ENCODE assay signal across 6 cellular contexts in genomic region chr9:133477992-133478850, GRCh38. TPM values are rescaled to one million over a fixed set of nuclear protein-coding genes. Genes with fewer than 3 reads are reported as not detected.
DNase-seq lines count a peak whose midpoint lies in the region; ATAC-seq, FAIRE-seq and TF ChIP-seq lines count a peak whose summit lies in the region.

No MANE protein-coding gene starts in this region.

- peaks cover 8% of the 10 kb centered on the region for H3K4me1 Mint-ChIP-seq in GM23338

- no peaks in the 10 kb centered on the region; the same call in 1 of the 2 replicates for H4K20me1 ChIP-seq in GM23338 (replicated peaks; ENCODE audit: insufficient read depth)

- H3K27ac ChIP-seq in GM23338 (ENCODE audit: low read depth) (no peak overlapping the region), cardiac muscle cell (no peak overlapping the region), stomach (peak overlapping the region; percentile 47 to 77 (median 59))

- H3K27me3 ChIP-seq in GM23338 (ENCODE audit: insufficient read depth) (no peaks in the 10 kb centered on the region), cardiac muscle cell (peaks cover 7% of the 10 kb centered on the region), stomach (peaks cover 0 to 7% (median 0%) of the 10 kb centered on the region in 3 donors)

- intact Hi-C loops in stomach (cut with DNase I; ENCODE audit: low total_unique reads): no loop called here

- 16 to 38% (median 32%) methylated on average over 6 to 17 of the region's 17 CpGs for WGBS in stomach, 5 donors

- TF ChIP-seq EP300 in stomach (IDR thresholded peaks at IDR 0.05): no peak

- H3K36me3 Mint-ChIP-seq in GM23338 (ENCODE audit: low read depth): peaks cover 3% of the 10 kb centered on the region; the same call in 2 of the 3 replicates

- H3F3A ChIP-seq in GM23338 (replicated peaks; ENCODE audit: low read depth): 0 out of 2 replicates have a peak, but pooled peaks cover 2% of the 10 kb centered on the region

- no peaks in the 10 kb centered on the region for H3K36me3 ChIP-seq in GM23338 (ENCODE audit: insufficient read depth)
- no peaks in the 10 kb centered on the region for H3K36me3 ChIP-seq in cardiac muscle cell
- H3K36me3 ChIP-seq in stomach: peaks cover 0 to 23% (median 8%) of the 10 kb centered on the region in 4 donors

- H2AFZ ChIP-seq in GM23338: no peak overlapping the region; the same call in 1 of the 2 replicates

- H3K79me2 ChIP-seq in GM23338 (replicated peaks; ENCODE audit: insufficient read depth): peaks cover 16% of the 10 kb centered on the region

- H3K27ac Mint-ChIP-seq in GM23338: no peak overlapping the region

- H3K4me3 ChIP-seq in GM23338: peak overlapping the region; percentile 85
- H3K4me3 ChIP-seq in cardiac muscle cell: peak overlapping the region; percentile 39
- peak overlapping the region; percentile 54 to 64 (median 60) for H3K4me3 ChIP-seq in stomach

- peak; percentile 74 for DNase-seq in EL
- peak; percentile 72 for DNase-seq in GM23338 (ENCODE audit: low spot score)
- DNase-seq in RCC 7860 (ENCODE audit: low spot score): peak; percentile 36
- DNase-seq in cardiac muscle cell (ENCODE audit: low read depth in 1 of 2, low spot score in 1 of 2): peak in 1 of 2 donors; percentile 38
- DNase-seq in stomach: no peak
- no peak for DNase-seq in NCI-H2227 (lab: John Stamatoyannopoulos, UW; ENCODE audit: unreplicated experiment)

- H3K27me3 Mint-ChIP-seq in GM23338 (ENCODE audit: insufficient read depth, low read depth, poor library complexity): peaks cover 3% of the 10 kb centered on the region

- peak overlapping the region; percentile 79 for H3K4me3 Mint-ChIP-seq in GM23338

- H3K9me2 ChIP-seq in GM23338 (ENCODE audit: insufficient read depth): no peaks in the 10 kb centered on the region

- peaks cover 8% of the 10 kb centered on the region for H3K4me1 ChIP-seq in GM23338 (ENCODE audit: insufficient read depth)
- peaks cover 4% of the 10 kb centered on the region for H3K4me1 ChIP-seq in cardiac muscle cell (ENCODE audit: low read depth)
- peaks cover 14 to 26% (median 22%) of the 10 kb centered on the region in 4 donors for H3K4me1 ChIP-seq in stomach

- TF ChIP-seq CTCF in GM23338 (conservative IDR thresholded peaks at IDR 0.05; ENCODE audit: low read depth in 2 of 2) (no peak), cardiac muscle cell (IDR thresholded peaks at IDR 0.05; ENCODE audit: low read depth, low read length) (no peak), stomach (IDR thresholded peaks at IDR 0.05) (no peak)

- H3K9me3 Mint-ChIP-seq in GM23338: no peaks in the 10 kb centered on the region

- no peak for TF ChIP-seq POLR2A in stomach (IDR thresholded peaks at IDR 0.05)

- H3K9me3 ChIP-seq in cardiac muscle cell (ENCODE audit: low read depth): no peaks in the 10 kb centered on the region
- H3K9me3 ChIP-seq in stomach: no peaks in the 10 kb centered on the region

- peak overlapping the region; percentile 96 for H3K4me2 ChIP-seq in GM23338

- no peak for FAIRE-seq in RCC 7860 (lab: Jason Lieb, UNC)

- peak; percentile 48 for ATAC-seq in GM23338

TF ChIP-seq in GM23338, 12 proteins besides CTCF, POLR2A, EP300 and RAD21 (continues in another document):
- TF ChIP-seq ZNF114 (CRISPR knock-in tag; IDR thresholded peaks at IDR 0.05) (no peak), REST (IDR thresholded peaks at IDR 0.05; ENCODE audit: unreplicated experiment) (no peak), STAT1 (IDR thresholded peaks at IDR 0.05; ENCODE audit: unreplicated experiment) (no peak), ETS1 (IDR thresholded peaks at IDR 0.05) (no peak), NANOG (IDR thresholded peaks at IDR 0.05; ENCODE audit: borderline replicate concordance) (no peak), POLR2AphosphoS5 (IDR thresholded peaks at IDR 0.05; ENCODE audit: low read depth) (no peak), ZNF331 (CRISPR knock-in tag; IDR thresholded peaks at IDR 0.05; ENCODE audit: low read depth) (no peak), EZH2phosphoT487 (IDR thresholded peaks at IDR 0.05; ENCODE audit: unreplicated experiment) (no peak), CREB1 (CRISPR knock-in tag; IDR thresholded peaks at IDR 0.05; ENCODE audit: low read depth) (no peak)

RNA-seq across cellular contexts. Expression of gene SLC2A6, which starts 0.7 kb away (rescaled TPM):
- total RNA-seq in GM23338 (2014; rRNA removed; shearing (Covaris generic)): 30.9 and 39.3 TPM in 2 replicates
- polyA plus RNA-seq in GM23338 (2016; fragmentation: Nextera tagmentation; extraction: Ambion mirVana) (17.5 and 17.6 TPM in 2 replicates), cardiac muscle cell (3.9 and 8.6 TPM in 2 replicates), stomach (1 to 10 TPM in 2 of 3 donors, under 1 TPM in 1; 0.92 to 3.1 (median 1.4) TPM)
- total RNA-seq in cardiac muscle cell (2.4 and 8.6 TPM in 2 replicates), stomach (10 to 100 TPM in 1 of 5 donors, 1 to 10 TPM in 1, under 1 TPM in 1, not detected in 2; 0.55 to 14.3 (median 1.3) TPM)

RNA-seq across cellular contexts. Expression of gene CACFD1, which starts 18.4 kb away (rescaled TPM):
- total RNA-seq in GM23338 (2014; rRNA removed; shearing (Covaris generic)): 12.0 and 18.2 TPM in 2 replicates
- polyA plus RNA-seq in GM23338 (2016; fragmentation: Nextera tagmentation; extraction: Ambion mirVana) (4.5 and 5.8 TPM in 2 replicates), cardiac muscle cell (56.6 and 64.0 TPM in 2 replicates), stomach (10 to 100 TPM; 15.6 to 28.9 (median 28.3) TPM)
- total RNA-seq in cardiac muscle cell (61.7 and 73.8 TPM in 2 replicates), stomach (10 to 100 TPM; 11.7 to 74.2 (median 16.7) TPM)

RNA-seq across cellular contexts. Expression of gene MYMK, which starts 46.5 kb away (rescaled TPM):
- not detected in 2 replicates for total RNA-seq in GM23338 (2014; rRNA removed; shearing (Covaris generic))
- polyA plus RNA-seq in GM23338 (2016; fragmentation: Nextera tagmentation; extraction: Ambion mirVana) (0.54 TPM in 1 of 2 replicates, not detected in the other), cardiac muscle cell (not detected in 2 replicates), stomach (not detected)
- total RNA-seq in cardiac muscle cell (not detected in 2 replicates), stomach (not detected)

RNA-seq across cellular contexts. Expression of gene ADAMTS13, which starts 56.1 kb away (rescaled TPM):
- total RNA-seq in GM23338 (2014; rRNA removed; shearing (Covaris generic)): 3.1 and 6.0 TPM in 2 replicates
- 4.4 and 6.0 TPM in 2 replicates for polyA plus RNA-seq in GM23338 (2016; fragmentation: Nextera tagmentation; extraction: Ambion mirVana)
- total RNA-seq in cardiac muscle cell: 12.2 and 16.9 TPM in 2 replicates
- polyA plus RNA-seq in cardiac muscle cell: 10.1 and 11.2 TPM in 2 replicates
- total RNA-seq in stomach: 10 to 100 TPM in 1 of 5 donors, 1 to 10 TPM in 3, not detected in 1; 4.6 to 19.6 (median 6.1) TPM
- 1 to 10 TPM; 6.6 to 8.3 (median 8.3) TPM for polyA plus RNA-seq in stomach

RNA-seq across cellular contexts. Expression of gene ADAMTSL2, which starts 56.3 kb away (rescaled TPM):
- total RNA-seq in GM23338 (2014; rRNA removed; shearing (Covaris generic)): 0.66 and 1.1 TPM in 2 replicates
- 0.15 and 0.21 TPM in 2 replicates for polyA plus RNA-seq in GM23338 (2016; fragmentation: Nextera tagmentation; extraction: Ambion mirVana)
- total RNA-seq in cardiac muscle cell: 27.2 and 38.3 TPM in 2 replicates
- polyA plus RNA-seq in cardiac muscle cell: 13.6 and 18.4 TPM in 2 replicates
- total RNA-seq in stomach: 10 to 100 TPM in 1 of 5 donors, 1 to 10 TPM in 2, not detected in 2; 3.3 to 20.6 (median 3.3) TPM
- polyA plus RNA-seq in stomach: 1 to 10 TPM; 1.3 to 1.9 (median 1.4) TPM

Comparison
In these comparisons a context has a peak if more than half of its experiments do, and no peak if none do; other contexts are left out.
1. DNase-seq: peak in EL (single experiment), GM23338 (single experiment) and RCC 7860 (single experiment); none in stomach (single experiment) and NCI-H2227 (single experiment).
2. H3K27ac ChIP-seq: peak in stomach (5 of 5); none in GM23338 (single experiment) and cardiac muscle cell (single experiment).
3. Peak in every context shown above with its lines, with median percentiles within 50 percentile points of each other: H3K4me3 ChIP-seq.